In the genomic region with DNA sequence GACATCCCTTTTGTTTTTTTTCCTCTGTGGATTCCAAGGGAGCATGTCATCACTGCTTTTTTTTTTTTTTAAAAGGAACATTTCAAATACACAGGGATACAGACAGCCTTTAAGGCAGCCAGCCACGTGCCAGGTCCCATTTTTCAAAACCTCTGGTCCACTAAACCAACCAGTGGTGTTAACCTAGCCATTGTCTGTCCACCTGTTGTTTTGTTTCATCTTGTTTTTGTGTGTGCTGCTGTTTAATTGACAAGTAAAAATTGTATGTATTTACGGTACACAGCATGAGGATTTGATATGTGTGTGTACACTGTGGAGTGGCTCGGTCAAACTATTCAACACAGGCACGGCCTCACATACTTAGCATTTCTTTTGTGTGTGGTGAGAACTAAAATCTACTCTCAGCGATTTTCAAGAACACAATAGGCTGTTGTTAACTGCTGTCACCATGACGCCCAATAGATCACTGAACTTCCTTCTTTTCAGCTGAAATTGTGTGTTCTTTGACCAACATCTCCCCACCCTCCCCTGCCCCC, we compare ENCODE assay signal across 1 cellular context.
TF ChIP-seq lines count a peak whose summit lies in the region.

No MANE protein-coding gene starts in this region.

TF ChIP-seq in HepG2, 621 proteins besides CTCF, POLR2A, EP300 and RAD21 (continued from another document and continues in another):
- TF ChIP-seq TRAFD1 (CRISPR knock-in tag; IDR thresholded peaks at IDR 0.05; ENCODE audit: borderline replicate concordance), result 0 out of 2 replicates have a peak, but pooled peaks have one; percentile 44
- no peak for TF ChIP-seq ZZZ3 (CRISPR knock-in tag; IDR thresholded peaks at IDR 0.05; ENCODE audit: borderline replicate concordance)
- TF ChIP-seq, protein P1, sequence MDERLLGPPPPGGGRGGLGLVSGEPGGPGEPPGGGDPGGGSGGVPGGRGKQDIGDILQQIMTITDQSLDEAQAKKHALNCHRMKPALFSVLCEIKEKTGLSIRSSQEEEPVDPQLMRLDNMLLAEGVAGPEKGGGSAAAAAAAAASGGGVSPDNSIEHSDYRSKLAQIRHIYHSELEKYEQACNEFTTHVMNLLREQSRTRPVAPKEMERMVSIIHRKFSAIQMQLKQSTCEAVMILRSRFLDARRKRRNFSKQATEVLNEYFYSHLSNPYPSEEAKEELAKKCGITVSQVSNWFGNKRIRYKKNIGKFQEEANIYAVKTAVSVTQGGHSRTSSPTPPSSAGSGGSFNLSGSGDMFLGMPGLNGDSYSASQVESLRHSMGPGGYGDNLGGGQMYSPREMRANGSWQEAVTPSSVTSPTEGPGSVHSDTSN (CRISPR knock-in tag; IDR thresholded peaks at IDR 0.05), result no peak
- TF ChIP-seq GATAD2A (CRISPR knock-in tag; IDR thresholded peaks at IDR 0.05), result peak; percentile 55
- no peak; the same call in 1 of the 2 replicates for TF ChIP-seq ZSCAN21 (CRISPR knock-in tag; IDR thresholded peaks at IDR 0.05; ENCODE audit: borderline replicate concordance)
- TF ChIP-seq GMEB2 (CRISPR knock-in tag; IDR thresholded peaks at IDR 0.05; ENCODE audit: low read depth), result no peak
- no peak for TF ChIP-seq ZBTB2 (CRISPR knock-in tag; IDR thresholded peaks at IDR 0.05; ENCODE audit: low read depth)
- no peak for TF ChIP-seq ZNF644 (CRISPR knock-in tag; IDR thresholded peaks at IDR 0.05; ENCODE audit: low read depth)
- TF ChIP-seq MAFG (CRISPR knock-in tag; IDR thresholded peaks at IDR 0.05), result no peak
- TF ChIP-seq ZBTB38 (CRISPR knock-in tag; IDR thresholded peaks at IDR 0.05), result no peak
- no peak for TF ChIP-seq SKI (IDR thresholded peaks at IDR 0.05; ENCODE audit: partially characterized antibody)
- no peak for TF ChIP-seq NR3C1 (CRISPR knock-in tag; IDR thresholded peaks at IDR 0.05)
- no peak for TF ChIP-seq ZNF772 (CRISPR knock-in tag; IDR thresholded peaks at IDR 0.05)
- TF ChIP-seq ETV5 (CRISPR knock-in tag; IDR thresholded peaks at IDR 0.05; ENCODE audit: borderline replicate concordance), result peak; percentile 23; the same call in 1 of the 2 replicates
- TF ChIP-seq, protein P2, sequence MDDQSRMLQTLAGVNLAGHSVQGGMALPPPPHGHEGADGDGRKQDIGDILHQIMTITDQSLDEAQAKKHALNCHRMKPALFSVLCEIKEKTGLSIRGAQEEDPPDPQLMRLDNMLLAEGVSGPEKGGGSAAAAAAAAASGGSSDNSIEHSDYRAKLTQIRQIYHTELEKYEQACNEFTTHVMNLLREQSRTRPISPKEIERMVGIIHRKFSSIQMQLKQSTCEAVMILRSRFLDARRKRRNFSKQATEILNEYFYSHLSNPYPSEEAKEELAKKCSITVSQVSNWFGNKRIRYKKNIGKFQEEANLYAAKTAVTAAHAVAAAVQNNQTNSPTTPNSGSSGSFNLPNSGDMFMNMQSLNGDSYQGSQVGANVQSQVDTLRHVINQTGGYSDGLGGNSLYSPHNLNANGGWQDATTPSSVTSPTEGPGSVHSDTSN (CRISPR knock-in tag; IDR thresholded peaks at IDR 0.05; ENCODE audit: borderline replicate concordance), result no peak
- TF ChIP-seq NPAS2 (CRISPR knock-in tag; IDR thresholded peaks at IDR 0.05; ENCODE audit: borderline replicate concordance), result no peak
- no peak for TF ChIP-seq ATF7-NPFF (CRISPR knock-in tag; IDR thresholded peaks at IDR 0.05; ENCODE audit: low read depth)
- no peak for TF ChIP-seq SOX6 (IDR thresholded peaks at IDR 0.05)
- TF ChIP-seq SOX6 (CRISPR knock-in tag; IDR thresholded peaks at IDR 0.05), result peak; percentile 90
- peak; percentile 5; the same call in 1 of the 2 replicates for TF ChIP-seq RARA (CRISPR knock-in tag; IDR thresholded peaks at IDR 0.05)
- peak; percentile 75 for TF ChIP-seq ASH2L (IDR thresholded peaks at IDR 0.05; ENCODE audit: insufficient read length, low read depth, low read length)
- TF ChIP-seq ZNF296 (CRISPR knock-in tag; conservative IDR thresholded peaks at IDR 0.05), result no peak
- TF ChIP-seq ZNF264 (CRISPR knock-in tag; IDR thresholded peaks at IDR 0.05), result no peak
- peak; percentile 29; the same call in 1 of the 2 replicates for TF ChIP-seq RXRB (CRISPR knock-in tag; IDR thresholded peaks at IDR 0.05; ENCODE audit: borderline replicate concordance)
- TF ChIP-seq FOXO1 (CRISPR knock-in tag; IDR thresholded peaks at IDR 0.05), result peak; percentile 45; the same call in 1 of the 2 replicates
- no peak for TF ChIP-seq ZNF180 (CRISPR knock-in tag; IDR thresholded peaks at IDR 0.05; ENCODE audit: borderline replicate concordance, low read depth)
- peak; percentile 68 for TF ChIP-seq HNRNPK (IDR thresholded peaks at IDR 0.05; ENCODE audit: low read depth, low read length, poor library complexity, severe bottlenecking)
- no peak for TF ChIP-seq MAZ (IDR thresholded peaks at IDR 0.05; ENCODE audit: borderline replicate concordance, low read depth, low read length)
- no peak for TF ChIP-seq MAZ (CRISPR knock-in tag; IDR thresholded peaks at IDR 0.05; ENCODE audit: low read depth)
- TF ChIP-seq ELF1 (CRISPR knock-in tag; IDR thresholded peaks at IDR 0.05), result no peak
- no peak for TF ChIP-seq KAT8 (CRISPR knock-in tag; IDR thresholded peaks at IDR 0.05)
- no peak for TF ChIP-seq ZNF207 (IDR thresholded peaks at IDR 0.05; ENCODE audit: borderline replicate concordance)
- 0 out of 2 replicates have a peak, but pooled peaks have one; percentile 19 for TF ChIP-seq TBX3 (IDR thresholded peaks at IDR 0.05; ENCODE audit: borderline replicate concordance)
- TF ChIP-seq SETDB1 (CRISPR knock-in tag; IDR thresholded peaks at IDR 0.05; ENCODE audit: borderline replicate concordance), result no peak
- no peak for TF ChIP-seq PREB (CRISPR knock-in tag; IDR thresholded peaks at IDR 0.05)
- TF ChIP-seq ZSCAN25 (CRISPR knock-in tag; IDR thresholded peaks at IDR 0.05), result peak; percentile 57
- no peak for TF ChIP-seq ZBTB7B (CRISPR knock-in tag; IDR thresholded peaks at IDR 0.05)
- TF ChIP-seq, protein P3, sequence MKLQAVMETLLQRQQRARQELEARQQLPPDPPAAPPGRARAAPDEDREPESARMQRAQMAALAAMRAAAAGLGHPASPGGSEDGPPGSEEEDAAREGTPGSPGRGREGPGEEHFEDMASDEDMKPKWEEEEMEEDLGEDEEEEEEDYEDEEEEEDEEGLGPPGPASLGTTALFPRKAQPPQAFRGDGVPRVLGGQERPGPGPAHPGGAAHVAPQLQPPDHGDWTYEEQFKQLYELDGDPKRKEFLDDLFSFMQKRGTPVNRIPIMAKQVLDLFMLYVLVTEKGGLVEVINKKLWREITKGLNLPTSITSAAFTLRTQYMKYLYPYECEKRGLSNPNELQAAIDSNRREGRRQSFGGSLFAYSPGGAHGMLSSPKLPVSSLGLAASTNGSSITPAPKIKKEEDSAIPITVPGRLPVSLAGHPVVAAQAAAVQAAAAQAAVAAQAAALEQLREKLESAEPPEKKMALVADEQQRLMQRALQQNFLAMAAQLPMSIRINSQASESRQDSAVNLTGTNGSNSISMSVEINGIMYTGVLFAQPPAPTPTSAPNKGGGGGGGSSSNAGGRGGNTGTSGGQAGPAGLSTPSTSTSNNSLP (IDR thresholded peaks at IDR 0.05; ENCODE audit: low read depth, low read length), result peak; percentile 70
- TF ChIP-seq SIN3A (IDR thresholded peaks at IDR 0.05; ENCODE audit: borderline replicate concordance, low read depth, low read length), result peak; percentile 65; the same call in 1 of the 2 replicates
- no peak for TF ChIP-seq ZBTB8A (CRISPR knock-in tag; IDR thresholded peaks at IDR 0.05; ENCODE audit: borderline replicate concordance, low read depth)
- TF ChIP-seq, protein P4, sequence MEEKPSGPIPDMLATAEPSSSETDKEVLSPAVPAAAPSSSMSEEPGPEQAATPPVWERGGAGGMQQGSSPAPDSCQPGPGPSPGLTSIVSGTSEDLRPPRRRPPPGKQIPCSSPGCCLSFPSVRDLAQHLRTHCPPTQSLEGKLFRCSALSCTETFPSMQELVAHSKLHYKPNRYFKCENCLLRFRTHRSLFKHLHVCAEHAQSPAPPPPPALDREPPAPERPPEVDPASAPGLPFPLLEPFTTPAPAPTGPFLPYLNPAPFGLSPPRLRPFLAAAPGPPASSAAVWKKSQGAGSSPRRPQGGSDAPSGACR (CRISPR knock-in tag; IDR thresholded peaks at IDR 0.05), result no peak
- TF ChIP-seq BCL6 (CRISPR knock-in tag; IDR thresholded peaks at IDR 0.05), result peak; percentile 20; the same call in 1 of the 2 replicates
- TF ChIP-seq ZNF83 (CRISPR knock-in tag; IDR thresholded peaks at IDR 0.05; ENCODE audit: borderline replicate concordance), result no peak
- no peak for TF ChIP-seq JUN (CRISPR knock-in tag; IDR thresholded peaks at IDR 0.05)
- TF ChIP-seq SP5 (CRISPR knock-in tag; IDR thresholded peaks at IDR 0.05; ENCODE audit: borderline replicate concordance, low read depth), result no peak
- TF ChIP-seq ISX (CRISPR knock-in tag; conservative IDR thresholded peaks at IDR 0.05), result no peak
- TF ChIP-seq GZF1 (CRISPR knock-in tag; IDR thresholded peaks at IDR 0.05), result peak; percentile 92
- peak; percentile 8; the same call in 1 of the 2 replicates for TF ChIP-seq ARNTL (CRISPR knock-in tag; IDR thresholded peaks at IDR 0.05)
- TF ChIP-seq HMG20A (CRISPR knock-in tag; IDR thresholded peaks at IDR 0.05; ENCODE audit: borderline replicate concordance), result no peak; the same call in 1 of the 2 replicates
- 0 out of 2 replicates have a peak, but pooled peaks have one; percentile 24 for TF ChIP-seq ZBTB20 (CRISPR knock-in tag; IDR thresholded peaks at IDR 0.05; ENCODE audit: borderline replicate concordance, low read depth)
- TF ChIP-seq, protein P5, sequence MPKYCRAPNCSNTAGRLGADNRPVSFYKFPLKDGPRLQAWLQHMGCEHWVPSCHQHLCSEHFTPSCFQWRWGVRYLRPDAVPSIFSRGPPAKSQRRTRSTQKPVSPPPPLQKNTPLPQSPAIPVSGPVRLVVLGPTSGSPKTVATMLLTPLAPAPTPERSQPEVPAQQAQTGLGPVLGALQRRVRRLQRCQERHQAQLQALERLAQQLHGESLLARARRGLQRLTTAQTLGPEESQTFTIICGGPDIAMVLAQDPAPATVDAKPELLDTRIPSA (CRISPR knock-in tag; IDR thresholded peaks at IDR 0.05; ENCODE audit: borderline replicate concordance), result no peak
- peak; percentile 91 for TF ChIP-seq TEAD3 (CRISPR knock-in tag; optimal IDR thresholded peaks at IDR 0.05; ENCODE audit: borderline replicate concordance)
- no peak for TF ChIP-seq ARNT2 (CRISPR knock-in tag; IDR thresholded peaks at IDR 0.05; ENCODE audit: low read depth)
- no peak for TF ChIP-seq ZMYM3 (CRISPR knock-in tag; IDR thresholded peaks at IDR 0.05)
- no peak for TF ChIP-seq NR2F6 (IDR thresholded peaks at IDR 0.05)
- no peak for TF ChIP-seq NR2F6 (CRISPR knock-in tag; IDR thresholded peaks at IDR 0.05)
- TF ChIP-seq PHF21A (CRISPR knock-in tag; IDR thresholded peaks at IDR 0.05), result no peak
